Comparison of ENCODE assay signal across 10 cellular contexts in genomic region chr14:21902561-21903199, GRCh38.
DNase-seq lines count a peak whose midpoint lies in the region; TF ChIP-seq lines count a peak whose summit lies in the region.
"Had no signal": no experiment of that assay in that cellular context is flagged by ENCODE, and none has a peak within 500 bp of the region (broad histone marks: within the 10 kb centered on the region; RNA-seq: fewer than 3 reads in every experiment).

No MANE protein-coding gene starts in this region.

- no peak overlapping the region for H3K4me3 ChIP-seq in HFF-Myc (replicated peaks; ENCODE audit: low read depth, low read length)
- H3K4me3 ChIP-seq: cardiac muscle cell had no signal

- H3K4me3 Mint-ChIP-seq in activated T-cell treated with anti-CD3 and anti-CD28 coated beads, Interleukin-2, amount 50 U/mL, for 24 hours: peak overlapping the region; percentile 69

- peak overlapping the region; percentile 55 for H3K27ac Mint-ChIP-seq in activated T-cell treated with anti-CD3 and anti-CD28 coated beads, Interleukin-2, amount 50 U/mL, for 24 hours

- H3K36me3 Mint-ChIP-seq in activated T-cell treated with anti-CD3 and anti-CD28 coated beads, Interleukin-2, amount 50 U/mL, for 24 hours (ENCODE audit: low read depth): no peaks in the 10 kb centered on the region

- DNase-seq in AML-193 (lab: John Stamatoyannopoulos, UW) (peak; percentile 37 to 45), HFF-Myc (ENCODE audit: extremely low read depth, low read depth) (no peak), inferior parietal cortex (ENCODE audit: extremely low spot score) (peak; percentile 26), germinal center (ENCODE audit: low spot score) (no peak), NCI-H1930 (lab: John Stamatoyannopoulos, UW) (no peak), NCI-H1105 treated with DMSO at 0.1 percent for 48 hours (lab: John Stamatoyannopoulos, UW) (no peak)
- peak; percentile 48 for DNase-seq in activated T-cell treated with anti-CD3 and anti-CD28 coated beads, Interleukin-2, amount 50 U/mL, for 24 hours
- no peak for DNase-seq in stimulated activated CD8-positive, alpha-beta memory T cell treated with anti-CD3 and anti-CD28 coated beads, Interleukin-4, amount 100 ng/mL, for 48 hours
- DNase-seq: DMS53 had no signal

- H3K9me3 Mint-ChIP-seq in activated T-cell treated with anti-CD3 and anti-CD28 coated beads, Interleukin-2, amount 50 U/mL, for 24 hours: no peaks in the 10 kb centered on the region

- peak; percentile 19 for TF ChIP-seq CTCF in HFF-Myc (IDR thresholded peaks at IDR 0.05; ENCODE audit: low read depth, low read length, missing control alignments)

- H3K27me3 Mint-ChIP-seq in activated T-cell treated with anti-CD3 and anti-CD28 coated beads, Interleukin-2, amount 50 U/mL, for 24 hours: no peaks in the 10 kb centered on the region

- H3K4me1 Mint-ChIP-seq in activated T-cell treated with anti-CD3 and anti-CD28 coated beads, Interleukin-2, amount 50 U/mL, for 24 hours (ENCODE audit: low read depth): peaks cover 13% of the 10 kb centered on the region

Comparison
In these comparisons a context has a peak if more than half of its experiments do, and no peak if none do; other contexts are left out.
1. DNase-seq: peak in AML-193 (2 of 2), activated T-cell treated with anti-CD3 and anti-CD28 coated beads, Interleukin-2, amount 50 U/mL, for 24 hours (single experiment) and inferior parietal cortex (single experiment); none in HFF-Myc (single experiment), germinal center (single experiment), NCI-H1930 (0 of 2), stimulated activated CD8-positive, alpha-beta memory T cell treated with anti-CD3 and anti-CD28 coated beads, Interleukin-4, amount 100 ng/mL, for 48 hours (single experiment) and NCI-H1105 treated with DMSO at 0.1 percent for 48 hours (single experiment).